ENCODE assay signal across 20 cellular contexts in genomic region chr3:127221062-127222035, GRCh38. TPM values are rescaled to one million over a fixed set of nuclear protein-coding genes. Genes with fewer than 3 reads are reported as not detected.
A peak's percentile ranks its signal among the peaks of the same experiment; 100 is the strongest.
DNase-seq lines count a peak whose midpoint lies in the region; ATAC-seq and TF ChIP-seq lines count a peak whose summit lies in the region.
"Had no signal": no experiment of that assay in that cellular context is flagged by ENCODE, and none has a peak within 500 bp of the region (broad histone marks: within the 10 kb centered on the region; RNA-seq: fewer than 3 reads in every experiment).

No MANE protein-coding gene starts in this region.

- H3K4me1 Mint-ChIP-seq in neural crest cell: peaks cover 17% of the 10 kb centered on the region

- TF ChIP-seq CTCF in neural crest cell (conservative IDR thresholded peaks at IDR 0.05): no peak

- H3K4me1 ChIP-seq in SJCRH30: peaks cover 6% of the 10 kb centered on the region; the same call in 1 of the 2 replicates

- no peak overlapping the region; the same call in 1 of the 2 replicates for H3K27ac ChIP-seq in SJCRH30
- H3K27ac ChIP-seq: C4-2B, PC-9 had no signal

- H3K4me3 ChIP-seq in H7 (ENCODE audit: insufficient read depth, low read depth, low read length): no peak overlapping the region
- H3K4me3 ChIP-seq in SJCRH30: no peak overlapping the region
- H3K4me3 ChIP-seq: PC-9 had no signal

- peaks cover 5% of the 10 kb centered on the region for H3K36me3 Mint-ChIP-seq in neural crest cell (ENCODE audit: low read depth)

- peaks cover 7% of the 10 kb centered on the region for H3K27me3 Mint-ChIP-seq in neural crest cell (ENCODE audit: low read depth)

- H3K4me3 Mint-ChIP-seq in neural crest cell: no peak overlapping the region

- H3K27me3 ChIP-seq in H7 (ENCODE audit: control insufficient read depth, insufficient read depth, low read length) (no peaks in the 10 kb centered on the region), SJCRH30 (0 out of 2 replicates have a peak, but pooled peaks cover 6% of the 10 kb centered on the region)

- peaks cover 14% of the 10 kb centered on the region for H3K9me3 Mint-ChIP-seq in neural crest cell

- H3K36me3 ChIP-seq in H7 (replicated peaks; ENCODE audit: control insufficient read depth, insufficient read depth, low read length) (no peaks in the 10 kb centered on the region), SJCRH30 (no peaks in the 10 kb centered on the region)

- no peak for ATAC-seq in GM21619 (IDR thresholded peaks at IDR 0.05; ENCODE audit: unreplicated experiment)
- no peak for ATAC-seq in HG03571 (IDR thresholded peaks at IDR 0.05; ENCODE audit: unreplicated experiment)

- peak overlapping the region; percentile 64 for H3K27ac Mint-ChIP-seq in neural crest cell (ENCODE audit: unreplicated experiment)

- peaks cover 6% of the 10 kb centered on the region for H3K9me3 ChIP-seq in SJCRH30 (replicated peaks)

- DNase-seq in AG20443 (ENCODE audit: low spot score) (peak; percentile 11), H7 (peak; percentile 23), SJCRH30 (peak; percentile 35 to 61), neural crest cell (ENCODE audit: low read depth, low spot score) (no peak), DMS153 (lab: John Stamatoyannopoulos, UW) (no peak), midbrain (lab: John Stamatoyannopoulos, UW) (no peak)
- DNase-seq: DMS 273 treated with DMSO at 0.1 percent for 48 hours, HCEC 1CT, KBM-7, NCI-H1048, NCI-H1436 treated with DMSO at 0.1 percent for 48 hours, NCI-H2081 treated with DMSO at 0.1 percent for 48 hours, NCI-H510A, NCI-H774, PC-9, Right ventricle myocardium superior had no signal

RNA-seq across cellular contexts. Expression of gene PRR23E, which starts 28.4 kb away (rescaled TPM):
- total RNA-seq in H7 (2014; rRNA removed; shearing (Covaris generic)): not detected in 2 replicates
- total RNA-seq in SJCRH30 (2014; rRNA removed; shearing (Covaris generic)): not detected in 2 replicates
- not detected in 2 replicates for total RNA-seq in neural crest cell
- total RNA-seq: M059J, PC-9, Right ventricle myocardium superior had no signal

Comparison
In these comparisons a context has a peak if more than half of its experiments do, and no peak if none do; other contexts are left out.
1. DNase-seq: peak in AG20443 (single experiment), H7 (single experiment) and SJCRH30 (2 of 2); none in neural crest cell (single experiment), DMS153 (single experiment) and midbrain (single experiment).